ENCODE assay signal across 8 cellular contexts in the genomic region with DNA sequence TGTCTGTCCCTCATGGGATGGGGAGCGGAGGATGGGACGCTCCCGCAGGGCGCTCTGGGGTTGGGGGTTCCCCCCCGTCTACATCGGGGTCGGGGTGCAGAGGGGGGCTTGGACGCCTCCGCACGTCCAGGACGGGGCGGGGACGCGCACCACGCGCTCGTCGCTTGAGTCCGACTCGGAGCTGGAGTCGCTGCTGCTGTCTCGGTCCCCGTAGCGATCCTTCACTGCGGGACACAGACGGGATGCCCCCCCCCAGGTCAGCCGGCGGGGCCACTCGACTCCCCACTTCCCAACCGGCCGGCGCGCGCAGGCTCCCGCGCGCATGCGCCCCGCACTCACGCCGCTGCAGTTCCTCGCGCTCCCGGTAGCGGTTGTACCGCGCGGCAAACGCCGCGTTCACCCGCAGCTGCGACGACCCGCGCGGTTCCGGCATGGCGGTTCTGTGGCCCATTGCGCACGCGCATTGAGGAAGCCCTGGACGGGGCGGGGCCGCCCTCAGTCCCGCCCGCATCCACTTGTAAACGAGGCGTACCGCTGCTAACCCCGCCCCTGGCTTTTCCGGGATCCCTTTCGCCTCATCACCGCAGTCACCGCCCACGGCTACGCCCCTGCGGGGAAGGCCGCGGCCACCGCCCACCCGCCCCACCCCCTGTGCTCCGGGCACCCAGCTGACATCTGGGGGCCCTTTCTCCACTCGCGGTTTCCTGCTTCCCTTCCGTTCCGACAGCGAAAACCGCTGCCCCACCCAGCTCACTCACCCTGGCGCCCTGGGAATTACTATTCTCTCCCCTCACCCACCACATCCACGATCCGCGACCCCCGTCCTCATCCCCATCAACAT. TPM values are rescaled to one million over a fixed set of nuclear protein-coding genes. Genes with fewer than 3 reads are reported as not detected.
DNase-seq lines count a peak whose midpoint lies in the region; ATAC-seq and TF ChIP-seq lines count a peak whose summit lies in the region.

A gene (minus strand): TSS at position 444 of the 841 bp plus-strand sequence. CDS start 11 bp downstream, at position 433.

- H3K36me3 ChIP-seq in ascending aorta (peaks cover 0 to 8% of the 10 kb centered on the region in 2 donors), aorta (ENCODE audit: control insufficient read depth in 1 of 2, insufficient read depth in 2 of 2, low read length in 1 of 2) (no peaks in the 10 kb centered on the region)

- H3K9me3 ChIP-seq in ascending aorta (no peaks in the 10 kb centered on the region), aorta (ENCODE audit: control insufficient read depth, low read length) (no peaks in the 10 kb centered on the region)

- H3K36me3 Mint-ChIP-seq in T-helper 2 cell treated with Interferon-gamma antibody and Interleukin-4, amounts not matched to agents 5 μg/mL and 100 μg/mL, for 36 hours (ENCODE audit: low read depth) = peaks cover 50% of the 10 kb centered on the region

- H3K4me3 ChIP-seq in ascending aorta (peak within 1 kb of the TSS; percentile 61 to 98), aorta (ENCODE audit: low read length in 2 of 2) (peak within 1 kb of the TSS; percentile 51 to 59)

- H3K27me3 ChIP-seq in ascending aorta (no peaks in the 10 kb centered on the region), aorta (ENCODE audit: control insufficient read depth in 1 of 2, insufficient read depth in 2 of 2, low read length in 1 of 2) (no peaks in the 10 kb centered on the region)

- peak within 1 kb of the TSS; percentile 93 for H3K27ac Mint-ChIP-seq in T-helper 2 cell treated with Interferon-gamma antibody and Interleukin-4, amounts not matched to agents 5 μg/mL and 100 μg/mL, for 36 hours

- H3K27ac ChIP-seq in ascending aorta (peak within 1 kb of the TSS; percentile 78 to 93), aorta (ENCODE audit: low read depth in 1 of 2, low read length in 2 of 2) (peak within 1 kb of the TSS in 1 of 2 donors; percentile 54)

- 0% methylated on average over 84 to 94 of the region's 94 CpGs for WGBS in aorta, 2 donors

- no peaks in the 10 kb centered on the region for H3K27me3 Mint-ChIP-seq in T-helper 2 cell treated with Interferon-gamma antibody and Interleukin-4, amounts not matched to agents 5 μg/mL and 100 μg/mL, for 36 hours (ENCODE audit: low read depth)

- ATAC-seq in GM18499 (IDR thresholded peaks at IDR 0.05; ENCODE audit: insufficient read depth, unreplicated experiment) (peak; percentile 28), HG02970 (IDR thresholded peaks at IDR 0.05; ENCODE audit: low FRiP score, unreplicated experiment) (peak; percentile 50), aorta (ENCODE audit: low FRiP score) (peak; percentile 91)

- peak; percentile 95 for DNase-seq in NCI-H2029 (lab: John Stamatoyannopoulos, UW)
- DNase-seq in T-helper 2 cell treated with Interferon-gamma antibody and Interleukin-4, amounts not matched to agents 5 μg/mL and 100 μg/mL, for 36 hours (ENCODE audit: low spot score) = peak; percentile 100
- peak; percentile 94 to 99 for DNase-seq in ascending aorta (ENCODE audit: low spot score in 2 of 2)
- peak; percentile 100 for DNase-seq in hepatic stellate cell (ENCODE audit: low spot score)
- DNase-seq in renal cortical epithelial cell (ENCODE audit: low read depth) = peak; percentile 89
- peak; percentile 99 to 100 for DNase-seq in aorta

- intact Hi-C loops in ascending aorta (cut with DNase I) (loop anchor here (1.0 kb wide), 1 partner anchor 63 kb away; no protein-coding TSS in a partner anchor), aorta (cut with DNase I) (loop anchor here in 1 of 2 donors (5.0 kb wide), 2 partner anchors 63 to 88 kb away; a partner anchor contains a TSS)

- H3K4me1 Mint-ChIP-seq in T-helper 2 cell treated with Interferon-gamma antibody and Interleukin-4, amounts not matched to agents 5 μg/mL and 100 μg/mL, for 36 hours (ENCODE audit: low read depth) = peaks cover 31% of the 10 kb centered on the region

- no peaks in the 10 kb centered on the region for H3K9me3 Mint-ChIP-seq in T-helper 2 cell treated with Interferon-gamma antibody and Interleukin-4, amounts not matched to agents 5 μg/mL and 100 μg/mL, for 36 hours

- TF ChIP-seq CTCF in ascending aorta (IDR thresholded peaks at IDR 0.05) = peak in 2 of 3 experiments; percentile 17 to 68

- H3K4me1 ChIP-seq in ascending aorta (peaks cover 12 to 26% of the 10 kb centered on the region in 2 donors), aorta (ENCODE audit: control insufficient read depth in 1 of 2, insufficient read depth in 2 of 2, low read length in 2 of 2) (no peaks in the 10 kb centered on the region)

- peak within 1 kb of the TSS; percentile 100 for H3K4me3 Mint-ChIP-seq in T-helper 2 cell treated with Interferon-gamma antibody and Interleukin-4, amounts not matched to agents 5 μg/mL and 100 μg/mL, for 36 hours

RNA-seq across cellular contexts. Expression of the gene that starts here (rescaled TPM):
- 21.9 TPM for total RNA-seq in ascending aorta
- 5.2 and 14.5 TPM in 2 replicates for total RNA-seq in renal cortical epithelial cell
- total RNA-seq in aorta = 10 to 100 TPM; 15.8 to 18.9 TPM
- polyA plus RNA-seq in aorta = 10 to 100 TPM in 1 of 2 donors, 1 to 10 TPM in 1; 6.4 to 41.0 TPM

Comparison
In these comparisons a context has a peak if more than half of its experiments do, and no peak if none do; other contexts are left out.
1. ATAC-seq: peak in every context shown above with its lines; median percentile 91 in aorta; 50 in HG02970; 28 in GM18499.